23 cellular contexts compared by ENCODE assay signal in genomic region chr16:8346291-8346690, GRCh38.
DNase-seq lines count a peak whose midpoint lies in the region; ATAC-seq, FAIRE-seq and TF ChIP-seq lines count a peak whose summit lies in the region.
"Had no signal": no experiment of that assay in that cellular context is flagged by ENCODE, and none has a peak within 500 bp of the region (broad histone marks: within the 10 kb centered on the region; RNA-seq: fewer than 3 reads in every experiment).

No MANE protein-coding gene starts in this region.

- 0 out of 3 replicates have a peak, but pooled peaks have one; percentile 50 for ATAC-seq in K562
- ATAC-seq in stimulated activated memory B cell treated with anti-CD40 and anti-IgM and Interleukin-4, amounts not matched to agents 10 μg/mL and 1 μg/mL and 100 μg/mL, for 72 hours = no peak
- ATAC-seq: heart right ventricle had no signal

- in situ Hi-C loops in GM23248 (cut with MboI) (no loop called here), K562 (cut with MboI) (no loop called here)

- no peaks in the 10 kb centered on the region for H3K4me1 ChIP-seq in GM23248 (ENCODE audit: insufficient read depth)
- no peaks in the 10 kb centered on the region for H3K4me1 ChIP-seq in K562 (replicated peaks in 1 of 2; ENCODE audit: control insufficient read depth in 2 of 2, insufficient read depth in 2 of 2, low read length in 2 of 2)
- H3K4me1 ChIP-seq: heart right ventricle had no signal

- no peaks in the 10 kb centered on the region for H3K9me3 ChIP-seq in GM23248 (ENCODE audit: low read depth)
- no peaks in the 10 kb centered on the region for H3K9me3 ChIP-seq in K562 (replicated peaks; ENCODE audit: control insufficient read depth, insufficient read depth, low read depth, low read length)
- no peaks in the 10 kb centered on the region for H3K9me3 ChIP-seq in neural cell (ENCODE audit: low read length)
- H3K9me3 ChIP-seq: thoracic aorta had no signal

- H3K4me3 Mint-ChIP-seq in stimulated activated memory B cell treated with anti-CD40 and anti-IgM and Interleukin-4, amounts not matched to agents 10 μg/mL and 1 μg/mL and 100 μg/mL, for 72 hours = no peak overlapping the region
- H3K4me3 Mint-ChIP-seq: activated naive CD4-positive, alpha-beta T cell treated with anti-CD3 and anti-CD28 coated beads, Interleukin-2, amount 10 ng/mL, durations not matched to agents 7 days and 5 days; B cell; brain; T-helper 1 cell treated with Interleukin-12 subunit alpha and Interleukin-12 subunit beta and Interleukin-4 antibody, amounts not matched to agents 30 μg/mL and 1 μg/mL, for 36 hours had no signal

- H3K9ac ChIP-seq in GM23248 = no peak overlapping the region
- H3K9ac ChIP-seq in K562 (ENCODE audit: insufficient read depth in 1 of 2, low read depth in 2 of 2, low read length in 2 of 2) = no peak overlapping the region
- no peak overlapping the region for H3K9ac ChIP-seq in neural cell (ENCODE audit: low read length)

- no peaks in the 10 kb centered on the region for H3K4me1 Mint-ChIP-seq in stimulated activated memory B cell treated with anti-CD40 and anti-IgM and Interleukin-4, amounts not matched to agents 10 μg/mL and 1 μg/mL and 100 μg/mL, for 72 hours
- H3K4me1 Mint-ChIP-seq: activated naive CD4-positive, alpha-beta T cell treated with anti-CD3 and anti-CD28 coated beads, Interleukin-2, amount 10 ng/mL, durations not matched to agents 7 days and 5 days; B cell; brain had no signal

- FAIRE-seq in K562 (lab: Jason Lieb, UNC) = peak; percentile 11

- no peak overlapping the region for H3K4me3 ChIP-seq in GM23248
- no peak overlapping the region for H3K4me3 ChIP-seq in K562
- no peak overlapping the region for H3K4me3 ChIP-seq in neural cell (ENCODE audit: low read length)
- H3K4me3 ChIP-seq: dorsolateral prefrontal cortex, heart right ventricle, thoracic aorta had no signal

- H2AFZ ChIP-seq in GM23248 (no peak overlapping the region), K562 (ENCODE audit: low read depth, low read length) (no peak overlapping the region), neural cell (ENCODE audit: low read depth, low read length) (no peak overlapping the region)

- TF ChIP-seq CTCF in K562 (IDR thresholded peaks at IDR 0.05 in 2 of 3, conservative IDR thresholded peaks at IDR 0.05 in 1 of 3; ENCODE audit: insufficient read depth in 2 of 3, low read depth in 1 of 3, low read length in 3 of 3) (no peak), neural cell (IDR thresholded peaks at IDR 0.05; ENCODE audit: poor library complexity, severe bottlenecking) (no peak), GM10248 (IDR thresholded peaks at IDR 0.05; ENCODE audit: control extremely low read depth, extremely low read depth, low read depth, missing control alignments) (no peak)

- H3K9me1 ChIP-seq in K562 (ENCODE audit: control insufficient read depth, insufficient read depth, low read length) = no peaks in the 10 kb centered on the region

- WGBS in GM23248 (ENCODE audit: low coverage in 1 of 2, low lambda C conversion rate in 2 of 2, missing lambda C conversion rate in 2 of 2), 2 experiments = 31 to 35% methylated on average over 3 of the region's 3 CpGs
- WGBS in K562 (ENCODE audit: insufficient coverage, low coverage, missing lambda C conversion rate) = 3% methylated on average over 3 of the region's 3 CpGs

- H3K9me2 ChIP-seq in GM23248 (ENCODE audit: insufficient read depth) = no peaks in the 10 kb centered on the region
- H3K9me2 ChIP-seq in neural cell (ENCODE audit: insufficient read depth, low read length) = no peaks in the 10 kb centered on the region

- H3K4me2 ChIP-seq in GM23248 (ENCODE audit: unreplicated experiment) = no peak overlapping the region
- no peak overlapping the region for H3K4me2 ChIP-seq in K562 (ENCODE audit: insufficient read depth, low read length)
- no peak overlapping the region for H3K4me2 ChIP-seq in neural cell (ENCODE audit: low read length)

- no peak for TF ChIP-seq POLR2A in K562 (conservative IDR thresholded peaks at IDR 0.05)

- H3K36me3 ChIP-seq in GM23248 (ENCODE audit: low read depth) (no peaks in the 10 kb centered on the region), K562 (ENCODE audit: control insufficient read depth, insufficient read depth, low read length) (no peaks in the 10 kb centered on the region), neural cell (ENCODE audit: insufficient read depth, low read length) (no peaks in the 10 kb centered on the region)
- H3K36me3 ChIP-seq: heart right ventricle, thoracic aorta had no signal

- intact Hi-C loops in K562 (cut with micrococcal nuclease) = no loop called here

- no peaks in the 10 kb centered on the region for H3K27me3 Mint-ChIP-seq in stimulated activated memory B cell treated with anti-CD40 and anti-IgM and Interleukin-4, amounts not matched to agents 10 μg/mL and 1 μg/mL and 100 μg/mL, for 72 hours
- H3K27me3 Mint-ChIP-seq: activated naive CD4-positive, alpha-beta T cell treated with anti-CD3 and anti-CD28 coated beads, Interleukin-2, amount 10 ng/mL, durations not matched to agents 7 days and 5 days; B cell had no signal

- no peaks in the 10 kb centered on the region for H3K27me3 ChIP-seq in GM23248 (replicated peaks; ENCODE audit: insufficient read depth)
- no peaks in the 10 kb centered on the region; a peak in 1 of 5 replicates for H3K27me3 ChIP-seq in K562 (ENCODE audit: control insufficient read depth in 2 of 2, insufficient read depth in 2 of 2, low read length in 2 of 2)
- H3K27me3 ChIP-seq in neural cell (ENCODE audit: insufficient read depth, low read depth, low read length) = peaks cover 10% of the 10 kb centered on the region
- H3K27me3 ChIP-seq: heart right ventricle had no signal

- TF ChIP-seq RAD21 in K562 (CRISPR knock-in tag; conservative IDR thresholded peaks at IDR 0.05 in 1 of 2, IDR thresholded peaks at IDR 0.05 in 1 of 2) (no peak), neural cell (conservative IDR thresholded peaks at IDR 0.05) (no peak)

- H3K9me3 Mint-ChIP-seq in stimulated activated memory B cell treated with anti-CD40 and anti-IgM and Interleukin-4, amounts not matched to agents 10 μg/mL and 1 μg/mL and 100 μg/mL, for 72 hours = peaks cover 3% of the 10 kb centered on the region

- H3K27ac ChIP-seq in GM23248 = no peak overlapping the region
- H3K27ac ChIP-seq in K562 (ENCODE audit: extremely low read depth, low read depth, low read length) = no peak overlapping the region
- no peak overlapping the region for H3K27ac ChIP-seq in neural cell (ENCODE audit: low read length)
- H3K27ac ChIP-seq: dorsolateral prefrontal cortex, heart right ventricle, RWPE1, thoracic aorta had no signal

- peak; percentile 4 for DNase-seq in GM23248
- DNase-seq in NAMALWA (ENCODE audit: low spot score) = peak; percentile 11
- peak; percentile 9 to 29 (median 22) for DNase-seq in K562 (ENCODE audit: extremely low read depth in 1 of 4, low spot score in 3 of 4)
- DNase-seq in DMS 273 (lab: John Stamatoyannopoulos, UW; ENCODE audit: unreplicated experiment) = no peak
- DNase-seq in activated naive CD4-positive, alpha-beta T cell treated with anti-CD3 and anti-CD28 coated beads, Interleukin-2, amount 50 U/mL, for 16 hours = no peak
- no peak for DNase-seq in GM10248 (ENCODE audit: extremely low spot score)
- DNase-seq: activated CD4-positive, CD25-positive, alpha-beta regulatory T cell treated with anti-CD3 and anti-CD28 coated beads, Interleukin-2, amount 50 U/mL, for 72 hours; activated CD8-positive, alpha-beta memory T cell treated with anti-CD3 and anti-CD28 coated beads, Interleukin-2, amount 50 U/mL, for 48 hours; activated naive CD4-positive, alpha-beta T cell treated with anti-CD3 and anti-CD28 coated beads, Interleukin-2, amount 10 ng/mL, durations not matched to agents 7 days and 5 days; Calu3; dorsolateral prefrontal cortex; heart right ventricle; kidney glomerular epithelial cell; midbrain; NCI-H1092 treated with DMSO at 0.1 percent for 48 hours; NCI-H82 had no signal

- H3F3A ChIP-seq in GM23248 (ENCODE audit: insufficient read depth) (no peaks in the 10 kb centered on the region), neural cell (ENCODE audit: insufficient read depth, low read length, poor library complexity, severe bottlenecking) (no peaks in the 10 kb centered on the region)

- BruUV-seq in K562 (replicated peaks; lab: Mats Ljungman, UMichigan) = no TSS peak

- H4K20me1 ChIP-seq in GM23248 (ENCODE audit: insufficient read depth) = no peaks in the 10 kb centered on the region
- H4K20me1 ChIP-seq in K562 (replicated peaks; ENCODE audit: control insufficient read depth, insufficient read depth, low read length) = peaks cover 6% of the 10 kb centered on the region; the same call in 1 of the 2 replicates
- H4K20me1 ChIP-seq in neural cell (ENCODE audit: insufficient read depth) = peaks cover 3% of the 10 kb centered on the region

- H3K27ac Mint-ChIP-seq in stimulated activated memory B cell treated with anti-CD40 and anti-IgM and Interleukin-4, amounts not matched to agents 10 μg/mL and 1 μg/mL and 100 μg/mL, for 72 hours = no peak overlapping the region
- H3K27ac Mint-ChIP-seq: activated naive CD4-positive, alpha-beta T cell treated with anti-CD3 and anti-CD28 coated beads, Interleukin-2, amount 10 ng/mL, durations not matched to agents 7 days and 5 days; B cell; brain; T-helper 1 cell treated with Interleukin-12 subunit alpha and Interleukin-12 subunit beta and Interleukin-4 antibody, amounts not matched to agents 30 μg/mL and 1 μg/mL, for 36 hours had no signal

- TF ChIP-seq EP300 in K562 (IDR thresholded peaks at IDR 0.05; ENCODE audit: low read length) (no peak), neural cell (conservative IDR thresholded peaks at IDR 0.05; ENCODE audit: poor library complexity, severe bottlenecking) (no peak)

- no peaks in the 10 kb centered on the region for H3K36me3 Mint-ChIP-seq in stimulated activated memory B cell treated with anti-CD40 and anti-IgM and Interleukin-4, amounts not matched to agents 10 μg/mL and 1 μg/mL and 100 μg/mL, for 72 hours
- H3K36me3 Mint-ChIP-seq: activated naive CD4-positive, alpha-beta T cell treated with anti-CD3 and anti-CD28 coated beads, Interleukin-2, amount 10 ng/mL, durations not matched to agents 7 days and 5 days; brain had no signal

- POLR2A ChIA-PET in K562 (lab: Yijun Ruan, JAX) = interaction anchor here (0.6 kb wide), 1 partner anchor 782 kb away, joined by 3 read pairs; no protein-coding TSS in a partner anchor
- POLR2A ChIA-PET in GM10248 (lab: Yijun Ruan, JAX) = no interaction called here

- no peaks in the 10 kb centered on the region for H3K79me2 ChIP-seq in GM23248 (ENCODE audit: insufficient read depth)
- H3K79me2 ChIP-seq in K562 (ENCODE audit: control insufficient read depth, insufficient read depth, low read length) = no peaks in the 10 kb centered on the region
- H3K79me2 ChIP-seq in neural cell (replicated peaks; ENCODE audit: insufficient read depth, low read length) = no peaks in the 10 kb centered on the region

- CTCF ChIA-PET in K562 (lab: Yijun Ruan, JAX; ENCODE audit: low intra/inter-chr PET ratio) (no interaction called here), GM10248 (lab: Yijun Ruan, JAX) (no interaction called here)

TF ChIP-seq in K562, 482 proteins besides CTCF, POLR2A, EP300 and RAD21 (continues in another document):
- no peak for TF ChIP-seq NR3C1 (CRISPR knock-in tag; IDR thresholded peaks at IDR 0.05)
- TF ChIP-seq RBFOX2 (IDR thresholded peaks at IDR 0.05; ENCODE audit: low read depth, low read length) = no peak

Comparison
In these comparisons a context has a peak if more than half of its experiments do, and no peak if none do; other contexts are left out.
1. DNase-seq: peak in GM23248 (single experiment), NAMALWA (single experiment) and K562 (4 of 4); none in DMS 273 (single experiment), activated naive CD4-positive, alpha-beta T cell treated with anti-CD3 and anti-CD28 coated beads, Interleukin-2, amount 50 U/mL, for 16 hours (single experiment) and GM10248 (single experiment).